Comparison of ENCODE assay signal across 20 cellular contexts in the genomic region with DNA sequence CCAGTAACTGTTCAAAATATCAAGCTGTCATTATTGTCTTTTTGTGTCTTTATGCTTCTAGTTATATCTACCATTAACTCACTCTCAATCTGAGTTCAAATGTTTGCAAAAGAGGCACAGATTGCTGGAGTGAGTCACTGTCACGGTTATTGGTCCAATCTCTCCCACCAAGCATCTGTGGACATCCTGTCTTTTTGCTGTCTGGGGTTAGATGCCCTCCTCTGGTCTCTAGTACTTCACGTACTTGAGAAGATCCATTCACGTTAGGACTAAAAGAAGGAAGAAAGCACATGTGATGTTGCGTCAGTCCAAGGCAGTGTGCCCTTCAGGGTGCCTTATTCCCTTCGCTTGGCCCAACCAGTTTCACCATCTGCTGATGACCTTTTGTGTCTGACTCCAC.
DNase-seq lines count a peak whose midpoint lies in the region; ATAC-seq, FAIRE-seq and TF ChIP-seq lines count a peak whose summit lies in the region.
"Had no signal": no experiment of that assay in that cellular context is flagged by ENCODE, and none has a peak within 500 bp of the region (broad histone marks: within the 10 kb centered on the region; RNA-seq: fewer than 3 reads in every experiment).

No MANE protein-coding gene starts in this region.

- H3K14ac ChIP-seq in H1 (ENCODE audit: insufficient read length) = no peak overlapping the region

- H3K4me1 ChIP-seq in H1 (replicated peaks in 1 of 4; ENCODE audit: control insufficient read depth in 3 of 4, insufficient read depth in 4 of 4, low read length in 3 of 4) = peaks cover 0 to 3% (median 0%) of the 10 kb centered on the region in 4 experiments; a peak in 1 of 7 replicates
- H3K4me1 ChIP-seq: BLaER1 had no signal

- no peak for TF ChIP-seq RAD21 in H1 (IDR thresholded peaks at IDR 0.05 in 1 of 2, conservative IDR thresholded peaks at IDR 0.05 in 1 of 2; ENCODE audit: low read depth in 2 of 2, low read length in 2 of 2)

- WGBS in H1 (ENCODE audit: extremely low coverage in 1 of 2, insufficient coverage in 1 of 2, insufficient read length in 1 of 2, insufficient replicate concordance in 2 of 2, low coverage in 1 of 2, low lambda C conversion rate in 2 of 2, missing lambda C conversion rate in 1 of 2), 2 experiments = 94% methylated on average over 5 of the region's 5 CpGs; no CpG with 5 or more reads in 1 of the 2 experiments

- no peak for TF ChIP-seq POLR2A in H1 (IDR thresholded peaks at IDR 0.05; ENCODE audit: control extremely low read depth in 1 of 2, low read depth in 2 of 2, low read length in 2 of 2)

- no peak overlapping the region for H3K23ac ChIP-seq in H1 (ENCODE audit: insufficient read length)

- no peak overlapping the region for H2BK5ac ChIP-seq in H1 (ENCODE audit: low read depth, low read length)

- H3K56ac ChIP-seq in H1 (replicated peaks; ENCODE audit: insufficient read length, low read depth, low read length) = no peak overlapping the region

- H2BK12ac ChIP-seq in H1 (ENCODE audit: low read depth, low read length) = no peak overlapping the region

- peak; percentile 24 for DNase-seq in Daoy (ENCODE audit: low read depth)
- DNase-seq in MG63 = peak; percentile 5
- no peak for DNase-seq in H1 (ENCODE audit: low read depth in 1 of 2, low spot score in 2 of 2)
- DNase-seq in myocyte (ENCODE audit: low read depth) = peak; percentile 37
- no peak for DNase-seq in NCI-H345 (lab: John Stamatoyannopoulos, UW)
- no peak for DNase-seq in D341Med (ENCODE audit: low spot score)
- no peak for DNase-seq in NCI-H774 (lab: John Stamatoyannopoulos, UW)
- DNase-seq: activated gamma-delta T cell; aorta; foreskin melanocyte; MM.1S; NCI-H2029; NCI-H526; occipital lobe; sigmoid colon; stimulated activated CD4-positive, alpha-beta T cell treated with anti-CD3 and anti-CD28 coated beads, Interleukin-4, amount 100 ng/mL, for 4 hours; stimulated activated CD8-positive, alpha-beta memory T cell treated with anti-CD3 and anti-CD28 coated beads, Interleukin-4, amount 100 ng/mL, for 48 hours; T-helper 9 cell had no signal

- 0 out of 2 replicates have a peak overlapping the region, but pooled peaks have one; percentile 8 for H2AFZ ChIP-seq in H1 (ENCODE audit: low read length)

- no peak overlapping the region for H2BK120ac ChIP-seq in H1 (replicated peaks; ENCODE audit: low read depth, low read length)

- no peak overlapping the region for H3K9ac ChIP-seq in H1 (replicated peaks in 1 of 4; ENCODE audit: extremely low read depth in 1 of 4, low read depth in 3 of 4, low read length in 3 of 4)
- H3K9ac ChIP-seq: BLaER1 had no signal

- H3K4me3 ChIP-seq in MG63 = no peak overlapping the region
- H3K4me3 ChIP-seq in H1 (ENCODE audit: extremely low read depth in 1 of 4, insufficient read depth in 2 of 4, low read depth in 3 of 4, low read length in 4 of 4) = no peak overlapping the region
- H3K4me3 ChIP-seq: BLaER1, sigmoid colon had no signal

- no peaks in the 10 kb centered on the region for H4K20me1 ChIP-seq in H1 (replicated peaks in 1 of 2; ENCODE audit: control insufficient read depth in 1 of 2, insufficient read depth in 2 of 2, low read length in 2 of 2)
- H4K20me1 ChIP-seq: BLaER1 had no signal

- H3K36me3 ChIP-seq in MG63 (no peaks in the 10 kb centered on the region), H1 (ENCODE audit: control insufficient read depth in 2 of 4, insufficient read depth in 4 of 4, low read length in 3 of 4) (no peaks in the 10 kb centered on the region)
- H3K36me3 ChIP-seq: BLaER1, sigmoid colon had no signal

- H3K9me3 ChIP-seq in MG63 (no peaks in the 10 kb centered on the region), H1 (ENCODE audit: insufficient read depth in 2 of 2, low read depth in 1 of 2, low read length in 1 of 2) (no peaks in the 10 kb centered on the region)
- H3K9me3 ChIP-seq: BLaER1, sigmoid colon had no signal

- no peaks in the 10 kb centered on the region for H3K23me2 ChIP-seq in H1 (ENCODE audit: low read depth, low read length)

- H3K27me3 ChIP-seq in MG63 = no peaks in the 10 kb centered on the region
- H3K27me3 ChIP-seq in H1 (replicated peaks in 1 of 4; ENCODE audit: control insufficient read depth in 3 of 4, extremely low read depth in 1 of 4, insufficient read depth in 3 of 4, low read length in 3 of 4) = no peaks in the 10 kb centered on the region
- H3K27me3 ChIP-seq: BLaER1, sigmoid colon had no signal

- TF ChIP-seq EP300 in H1 (IDR thresholded peaks at IDR 0.05; ENCODE audit: borderline replicate concordance in 1 of 2, low read depth in 2 of 2, low read length in 2 of 2) = no peak

- CTCF ChIA-PET in H1 (lab: Charles Lee; ENCODE audit: partially characterized antibody) = interaction anchor here (1.2 to 1.6 kb wide), 2 partner anchors 10 to 12 kb away, joined by 3 to 4 read pairs; no protein-coding TSS in a partner anchor

- no peak for FAIRE-seq in H1 (lab: Jason Lieb, UNC)

- no peak for ATAC-seq in GM19351 (IDR thresholded peaks at IDR 0.05; ENCODE audit: unreplicated experiment)

- POLR2A ChIA-PET in H1 (lab: Charles Lee; ENCODE audit: partially characterized antibody) = no interaction called here

- H4K91ac ChIP-seq in H1 (replicated peaks; ENCODE audit: insufficient read length, low read length) = no peak overlapping the region

- no peak overlapping the region for H2AK5ac ChIP-seq in H1 (ENCODE audit: low read depth, low read length)

- no peak overlapping the region for H3K18ac ChIP-seq in H1 (ENCODE audit: extremely low read depth, low read length)

- no peaks in the 10 kb centered on the region for H3K79me1 ChIP-seq in H1 (ENCODE audit: low read depth, low read length)

- H3K27ac ChIP-seq in H1 (ENCODE audit: low read depth, low read length) = no peak overlapping the region
- H3K27ac ChIP-seq: BLaER1, sigmoid colon had no signal

- no peaks in the 10 kb centered on the region for H3K79me2 ChIP-seq in H1 (ENCODE audit: control insufficient read depth in 1 of 2, insufficient read depth in 2 of 2, low read length in 2 of 2)

- H3K4ac ChIP-seq in H1 (replicated peaks; ENCODE audit: insufficient read length, low read depth, low read length) = no peak overlapping the region

- no peak overlapping the region for H3K4me2 ChIP-seq in H1 (ENCODE audit: insufficient read depth in 1 of 2, low read depth in 2 of 2, low read length in 2 of 2)
- H3K4me2 ChIP-seq: BLaER1 had no signal

- no peak overlapping the region for H4K5ac ChIP-seq in H1 (ENCODE audit: insufficient read length, low read depth, low read length)

- TF ChIP-seq CTCF in H1 (IDR thresholded peaks at IDR 0.05; ENCODE audit: control extremely low read depth in 1 of 3, insufficient read depth in 1 of 3, low read depth in 1 of 3, low read length in 3 of 3) = no peak

- H4K8ac ChIP-seq in H1 (ENCODE audit: extremely low read depth, insufficient read depth, low read length) = no peak overlapping the region

- H2BK20ac ChIP-seq in H1 (ENCODE audit: low read length) = no peak overlapping the region

- H2BK15ac ChIP-seq in H1 (ENCODE audit: low read length) = no peak overlapping the region

TF ChIP-seq in H1, 55 proteins besides CTCF, POLR2A, EP300 and RAD21:
- no peak for TF ChIP-seq HDAC6 (IDR thresholded peaks at IDR 0.05; ENCODE audit: low read depth, low read length)
- no peak for TF ChIP-seq JUN (IDR thresholded peaks at IDR 0.05; ENCODE audit: low read depth, low read length)
- TF ChIP-seq GABPA (IDR thresholded peaks at IDR 0.05; ENCODE audit: borderline replicate concordance, insufficient read depth, low read length) = no peak
- TF ChIP-seq RXRA (IDR thresholded peaks at IDR 0.05; ENCODE audit: insufficient read depth, low read depth, low read length) = no peak
- no peak for TF ChIP-seq KDM5A (IDR thresholded peaks at IDR 0.05; ENCODE audit: low read length)
- no peak for TF ChIP-seq RFX5 (IDR thresholded peaks at IDR 0.05; ENCODE audit: borderline replicate concordance, low read depth, low read length)
- no peak for TF ChIP-seq TCF12 (IDR thresholded peaks at IDR 0.05; ENCODE audit: low read depth, low read length)
- no peak for TF ChIP-seq FOSL1 (IDR thresholded peaks at IDR 0.05; ENCODE audit: insufficient read depth, low read depth, low read length)
- no peak for TF ChIP-seq CREB1 (IDR thresholded peaks at IDR 0.05)
- TF ChIP-seq NRF1 (IDR thresholded peaks at IDR 0.05; ENCODE audit: low read depth, low read length) = no peak
- no peak for TF ChIP-seq POLR2AphosphoS5 (IDR thresholded peaks at IDR 0.05; ENCODE audit: low read depth, low read length)
- TF ChIP-seq TBP (IDR thresholded peaks at IDR 0.05; ENCODE audit: low read depth, low read length) = no peak
- no peak for TF ChIP-seq RNF2 (IDR thresholded peaks at IDR 0.05; ENCODE audit: borderline replicate concordance, low read depth, low read length, missing control alignments, poor library complexity, severe bottlenecking)
- TF ChIP-seq RBBP5 (IDR thresholded peaks at IDR 0.05; ENCODE audit: borderline replicate concordance, low read depth, low read length) = no peak
- TF ChIP-seq, protein P1, sequence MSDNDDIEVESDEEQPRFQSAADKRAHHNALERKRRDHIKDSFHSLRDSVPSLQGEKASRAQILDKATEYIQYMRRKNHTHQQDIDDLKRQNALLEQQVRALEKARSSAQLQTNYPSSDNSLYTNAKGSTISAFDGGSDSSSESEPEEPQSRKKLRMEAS (IDR thresholded peaks at IDR 0.05) = no peak

Comparison
In these comparisons a context has a peak if more than half of its experiments do, and no peak if none do; other contexts are left out.
1. DNase-seq: peak in Daoy (single experiment), MG63 (single experiment) and myocyte (single experiment); none in H1 (0 of 2), NCI-H345 (single experiment), D341Med (single experiment) and NCI-H774 (single experiment).